ENCODE assay signal across 1 cellular context in genomic region chr16:22008215-22009142, GRCh38.
A peak's percentile ranks its signal among the peaks of the same experiment; 100 is the strongest.
TF ChIP-seq lines count a peak whose summit lies in the region.

No MANE protein-coding gene starts in this region.

TF ChIP-seq in K562, 482 proteins besides CTCF, POLR2A, EP300 and RAD21 (continued from another document):
- TF ChIP-seq NR2C2 (CRISPR knock-in tag; IDR thresholded peaks at IDR 0.05) (no peak), NR2C2 (tag; IDR thresholded peaks at IDR 0.05) (peak; percentile 98), RCOR1 (IDR thresholded peaks at IDR 0.05; ENCODE audit: borderline replicate concordance in 1 of 2, low read depth in 2 of 2, low read length in 2 of 2) (peak in 1 of 2 experiments; percentile 3; a peak in 1 of 4 replicates), RBFOX2 (IDR thresholded peaks at IDR 0.05; ENCODE audit: low read depth, low read length) (peak; percentile 48), ZBTB11 (CRISPR knock-in tag; IDR thresholded peaks at IDR 0.05) (peak in 1 of 3 experiments; percentile 33; a peak in 2 of 6 replicates), GABPA (tag; conservative IDR thresholded peaks at IDR 0.05; ENCODE audit: low read depth) (peak; percentile 92), POLR2G (IDR thresholded peaks at IDR 0.05; ENCODE audit: low read depth, low read length) (peak; percentile 15; the same call in 1 of the 2 replicates), ZBTB7A (IDR thresholded peaks at IDR 0.05; ENCODE audit: borderline replicate concordance, control insufficient read depth, low read depth, low read length) (no peak), VEZF1 (CRISPR knock-in tag; IDR thresholded peaks at IDR 0.05) (0 out of 2 replicates have a peak, but pooled peaks have one; percentile 64), UBTF (IDR thresholded peaks at IDR 0.05; ENCODE audit: borderline replicate concordance in 1 of 2, low read depth in 2 of 2, low read length in 2 of 2) (peak in 1 of 2 experiments; percentile 3; a peak in 1 of 4 replicates), ZNF778 (CRISPR knock-in tag; IDR thresholded peaks at IDR 0.05) (no peak)
